ENCODE assay signal across 35 cellular contexts in the genomic region with DNA sequence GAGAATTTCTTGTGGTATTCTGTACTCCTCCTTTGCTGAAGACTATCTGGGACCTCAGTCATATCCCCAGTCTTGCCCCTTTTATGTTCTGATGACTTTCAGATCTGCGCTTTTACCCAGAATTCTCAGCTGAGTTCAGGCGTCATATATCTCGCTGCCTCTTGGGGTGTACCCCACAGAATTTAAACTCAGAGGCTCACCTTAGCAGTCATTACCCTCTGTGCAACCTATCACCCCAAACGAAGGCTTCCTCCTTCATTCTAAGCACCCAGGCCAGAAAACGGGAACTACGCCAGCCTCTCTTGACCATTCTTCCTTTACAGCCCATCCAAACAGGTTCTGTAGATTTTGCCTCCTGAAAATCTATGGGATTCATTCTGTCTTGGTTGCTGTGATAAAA.
"Had no signal": no experiment of that assay in that cellular context is flagged by ENCODE, and none has a peak within 500 bp of the region (broad histone marks: within the 10 kb centered on the region; RNA-seq: fewer than 3 reads in every experiment).

No MANE protein-coding gene starts in this region.

- H3K9me3 Mint-ChIP-seq: activated B cell treated with CpG ODN at 0.5 μM for 24 hours; activated CD4-positive, alpha-beta memory T cell treated with anti-CD3 and anti-CD28 coated beads for 36 hours; activated CD4-positive, alpha-beta T cell treated with anti-CD3 and anti-CD28 coated beads, Interleukin-2, amount 10 ng/mL, durations not matched to agents 7 days and 5 days; activated CD8-positive, alpha-beta T cell treated with anti-CD3 and anti-CD28 coated beads for 36 hours; activated naive CD4-positive, alpha-beta T cell treated with anti-CD3 and anti-CD28 coated beads for 36 hours; activated naive CD4-positive, alpha-beta T cell treated with anti-CD3 and anti-CD28 coated beads, Interleukin-2, amount 50 U/mL, for 72 hours; activated naive CD8-positive, alpha-beta T cell treated with anti-CD3 and anti-CD28 coated beads for 36 hours; activated T-cell treated with anti-CD3 and anti-CD28 coated beads, Interleukin-2, amount 50 U/mL, for 4 hours; activated T-cell treated with anti-CD3 and anti-CD28 coated beads, Interleukin-2, amount 50 U/mL, for 72 hours; activated T-helper 1 cell treated with anti-CD3 and anti-CD28 coated beads, Interleukin-12 subunit alpha, Interleukin-12 subunit beta, Interleukin-2, Interleukin-4 antibody, amounts not matched to agents 30 ng/mL and 10 ng/mL and 1 ng/mL, durations not matched to agents 14 hours and 24 hours and 36 hours; activated T-helper 17 cell treated with anti-CD3 and anti-CD28 coated beads, Interleukin-2, amount 50 U/mL, for 72 hours; T-helper 1 cell treated with Interleukin-12 subunit alpha and Interleukin-12 subunit beta and Interleukin-4 antibody, amounts not matched to agents 30 μg/mL and 1 μg/mL, for 36 hours; T-helper 2 cell treated with Interferon-gamma antibody and Interleukin-4, amounts not matched to agents 5 μg/mL and 100 μg/mL, for 36 hours had no signal

- H3K9me3 ChIP-seq: adrenal gland, body of pancreas, breast epithelium had no signal

- DNase-seq: activated B cell treated with CpG ODN at 0.5 μM for 24 hours; activated CD4-positive, alpha-beta memory T cell treated with anti-CD3 and anti-CD28 coated beads for 36 hours; activated CD4-positive, alpha-beta T cell treated with anti-CD3 and anti-CD28 coated beads for 4 hours; activated CD4-positive, alpha-beta T cell treated with anti-CD3 and anti-CD28 coated beads, Interleukin-2, amount 10 ng/mL, durations not matched to agents 7 days and 5 days; activated CD4-positive, CD25-positive, alpha-beta regulatory T cell treated with anti-CD3 and anti-CD28 coated beads, Interleukin-2, amount 50 U/mL, for 72 hours; activated CD8-positive, alpha-beta memory T cell treated with anti-CD3 and anti-CD28 coated beads, Interleukin-2, amount 50 U/mL, for 4 hours; activated CD8-positive, alpha-beta T cell treated with anti-CD3 and anti-CD28 coated beads for 36 hours; activated effector memory CD4-positive, alpha-beta T cell treated with anti-CD3 and anti-CD28 coated beads, Interleukin-2, amount 50 U/mL, for 16 hours; activated gamma-delta T cell treated with Interleukin-2 at 50 U/mL for 16 hours; activated naive CD4-positive, alpha-beta T cell; activated naive CD4-positive, alpha-beta T cell treated with anti-CD3 and anti-CD28 coated beads for 36 hours; activated naive CD4-positive, alpha-beta T cell treated with anti-CD3 and anti-CD28 coated beads, Interleukin-2, amount 50 U/mL, for 16 hours; activated naive CD8-positive, alpha-beta T cell treated with anti-CD3 and anti-CD28 coated beads for 36 hours; activated T-cell treated with anti-CD3 and anti-CD28 coated beads for 4 hours; activated T-cell treated with anti-CD3 and anti-CD28 coated beads, Interleukin-2, amount 50 U/mL, for 1 hour; activated T-cell treated with anti-CD3 and anti-CD28 coated beads, Interleukin-2, amount 50 U/mL, for 4 hours; activated T-cell treated with anti-CD3 and anti-CD28 coated beads, Interleukin-2, amount 50 U/mL, for 72 hours; adrenal gland; amniotic stem cell; aorta; body of pancreas; brain microvascular endothelial cell; central memory CD4-positive, alpha-beta T cell; T-helper 1 cell; T-helper 2 cell; T-helper 9 cell had no signal

- H3K36me3 Mint-ChIP-seq: activated CD4-positive, alpha-beta memory T cell treated with anti-CD3 and anti-CD28 coated beads for 36 hours; activated naive CD4-positive, alpha-beta T cell treated with anti-CD3 and anti-CD28 coated beads, Interleukin-2, amount 50 U/mL, for 72 hours; activated naive CD8-positive, alpha-beta T cell treated with anti-CD3 and anti-CD28 coated beads for 36 hours had no signal

- H3K4me1 Mint-ChIP-seq: activated B cell treated with CpG ODN at 0.5 μM for 24 hours; activated CD4-positive, alpha-beta T cell treated with anti-CD3 and anti-CD28 coated beads, Interleukin-2, amount 10 ng/mL, durations not matched to agents 7 days and 5 days; activated naive CD8-positive, alpha-beta T cell treated with anti-CD3 and anti-CD28 coated beads for 36 hours; activated T-helper 17 cell treated with anti-CD3 and anti-CD28 coated beads, Interleukin-2, amount 50 U/mL, for 72 hours had no signal

- H3K4me1 ChIP-seq: adrenal gland, body of pancreas, breast epithelium had no signal

- H3K27ac Mint-ChIP-seq: activated B cell treated with CpG ODN at 0.5 μM for 24 hours; activated CD4-positive, alpha-beta memory T cell treated with anti-CD3 and anti-CD28 coated beads for 36 hours; activated CD4-positive, alpha-beta T cell treated with anti-CD3 and anti-CD28 coated beads, Interleukin-2, amount 10 ng/mL, durations not matched to agents 7 days and 5 days; activated CD8-positive, alpha-beta T cell treated with anti-CD3 and anti-CD28 coated beads for 36 hours; activated naive CD4-positive, alpha-beta T cell treated with anti-CD3 and anti-CD28 coated beads for 36 hours; activated naive CD4-positive, alpha-beta T cell treated with anti-CD3 and anti-CD28 coated beads, Interleukin-2, amount 50 U/mL, for 72 hours; activated naive CD8-positive, alpha-beta T cell treated with anti-CD3 and anti-CD28 coated beads for 36 hours; activated T-cell treated with anti-CD3 and anti-CD28 coated beads, Interleukin-2, amount 50 U/mL, for 72 hours; activated T-helper 1 cell treated with anti-CD3 and anti-CD28 coated beads, Interleukin-12 subunit alpha, Interleukin-12 subunit beta, Interleukin-2, Interleukin-4 antibody, amounts not matched to agents 30 ng/mL and 10 ng/mL and 1 ng/mL, durations not matched to agents 14 hours and 24 hours and 36 hours; activated T-helper 17 cell treated with anti-CD3 and anti-CD28 coated beads, Interleukin-2, amount 50 U/mL, for 72 hours; T-helper 1 cell treated with Interleukin-12 subunit alpha and Interleukin-12 subunit beta and Interleukin-4 antibody, amounts not matched to agents 30 μg/mL and 1 μg/mL, for 36 hours; T-helper 2 cell treated with Interferon-gamma antibody and Interleukin-4, amounts not matched to agents 5 μg/mL and 100 μg/mL, for 36 hours had no signal

- H3K27ac ChIP-seq: adrenal gland, body of pancreas, brain microvascular endothelial cell, breast epithelium, VCaP had no signal

- H3K4me3 Mint-ChIP-seq: activated B cell treated with CpG ODN at 0.5 μM for 24 hours; activated CD4-positive, alpha-beta memory T cell treated with anti-CD3 and anti-CD28 coated beads for 36 hours; activated CD4-positive, alpha-beta T cell treated with anti-CD3 and anti-CD28 coated beads, Interleukin-2, amount 10 ng/mL, durations not matched to agents 7 days and 5 days; activated CD8-positive, alpha-beta T cell treated with anti-CD3 and anti-CD28 coated beads for 36 hours; activated naive CD4-positive, alpha-beta T cell treated with anti-CD3 and anti-CD28 coated beads for 36 hours; activated naive CD8-positive, alpha-beta T cell treated with anti-CD3 and anti-CD28 coated beads for 36 hours; activated T-cell treated with anti-CD3 and anti-CD28 coated beads, Interleukin-2, amount 50 U/mL, for 4 hours; activated T-cell treated with anti-CD3 and anti-CD28 coated beads, Interleukin-2, amount 50 U/mL, for 72 hours; activated T-helper 1 cell treated with anti-CD3 and anti-CD28 coated beads, Interleukin-12 subunit alpha, Interleukin-12 subunit beta, Interleukin-2, Interleukin-4 antibody, amounts not matched to agents 30 ng/mL and 10 ng/mL and 1 ng/mL, durations not matched to agents 14 hours and 24 hours and 36 hours; activated T-helper 17 cell treated with anti-CD3 and anti-CD28 coated beads, Interleukin-2, amount 50 U/mL, for 72 hours; T-helper 1 cell treated with Interleukin-12 subunit alpha and Interleukin-12 subunit beta and Interleukin-4 antibody, amounts not matched to agents 30 μg/mL and 1 μg/mL, for 36 hours; T-helper 2 cell treated with Interferon-gamma antibody and Interleukin-4, amounts not matched to agents 5 μg/mL and 100 μg/mL, for 36 hours had no signal

- H3K36me3 ChIP-seq: adrenal gland, brain microvascular endothelial cell, breast epithelium had no signal

- H3K27me3 ChIP-seq: adrenal gland, body of pancreas, brain microvascular endothelial cell, breast epithelium had no signal

- FAIRE-seq: astrocyte, TTC549 had no signal

- H3K4me3 ChIP-seq: adrenal gland, body of pancreas, breast epithelium had no signal
